12 cellular contexts compared by ENCODE assay signal in the genomic region with DNA sequence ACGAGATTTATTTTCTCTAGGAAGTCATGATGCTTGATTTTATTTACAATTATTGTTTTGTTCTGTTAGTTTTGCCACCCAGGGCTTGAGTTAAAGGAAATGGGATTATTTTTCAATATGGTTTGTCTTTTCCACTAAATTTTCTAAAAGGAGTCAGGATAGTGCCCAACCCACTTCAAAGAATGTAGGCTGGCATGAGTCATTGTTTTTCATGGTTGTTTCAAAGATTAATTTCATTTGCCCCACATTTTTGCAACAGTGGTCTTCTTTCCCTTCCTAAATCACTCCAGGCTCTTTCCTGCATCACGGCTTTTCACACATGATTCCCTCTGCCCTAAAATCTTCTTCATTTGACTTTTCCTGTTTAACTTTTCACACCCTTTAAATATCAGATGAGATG. TPM values are rescaled to one million over a fixed set of nuclear protein-coding genes. Genes with fewer than 3 reads are reported as not detected.
DNase-seq lines count a peak whose midpoint lies in the region; ATAC-seq and TF ChIP-seq lines count a peak whose summit lies in the region.
"Had no signal": no experiment of that assay in that cellular context is flagged by ENCODE, and none has a peak within 500 bp of the region (broad histone marks: within the 10 kb centered on the region; RNA-seq: fewer than 3 reads in every experiment).

No MANE protein-coding gene starts in this region.

- H3K23ac ChIP-seq in mesenchymal stem cell (ENCODE audit: low read length in 2 of 2), result no peak overlapping the region

- TF ChIP-seq CTCF in CD4-positive, alpha-beta T cell (IDR thresholded peaks at IDR 0.05), result no peak
- no peak for TF ChIP-seq CTCF in HCT116 (IDR thresholded peaks at IDR 0.05 in 2 of 3, conservative IDR thresholded peaks at IDR 0.05 in 1 of 3; ENCODE audit: borderline replicate concordance in 1 of 3, insufficient read depth in 1 of 3, low read depth in 2 of 3, low read length in 2 of 3)

- no TSS peak for BruUV-seq in HCT116 (replicated peaks; lab: Mats Ljungman, UMichigan)

- peak overlapping the region; percentile 78 for H3K27ac ChIP-seq in CD4-positive, alpha-beta T cell (ENCODE audit: low read depth, low read length)
- H3K27ac ChIP-seq in HCT116 (ENCODE audit: low read depth, low read length) (no peak overlapping the region), mesenchymal stem cell (ENCODE audit: low read length, poor library complexity, severe bottlenecking) (peak overlapping the region; percentile 72)
- H3K27ac ChIP-seq: VCaP had no signal

- no peak for TF ChIP-seq RAD21 in HCT116 (IDR thresholded peaks at IDR 0.05; ENCODE audit: low read depth)

- intact Hi-C loops in CD4-positive, alpha-beta T cell (cut with DNase I, micrococcal nuclease), result loop anchor here (2.0 to 5.0 kb wide), 4 partner anchors 20 to 83 kb away; partner anchors contain the start of gene CD84 (in 1 of the 2)
- intact Hi-C loops in HCT116 (cut with micrococcal nuclease) (no loop called here), sciatic nerve (cut with DNase I) (no loop called here)
- intact Hi-C loops in activated T-helper 1 cell treated with anti-CD3 and anti-CD28 coated beads, Interleukin-12 subunit alpha, Interleukin-12 subunit beta, Interleukin-2, Interleukin-4 antibody, amounts not matched to agents 30 ng/mL and 10 ng/mL and 1 ng/mL, durations not matched to agents 14 hours and 24 hours and 36 hours (cut with micrococcal nuclease), result loop anchor here (1.0 to 2.0 kb wide), 9 partner anchors 16 to 154 kb away; no protein-coding TSS in a partner anchor

- H3K9me3 ChIP-seq in CD4-positive, alpha-beta T cell (ENCODE audit: control insufficient read depth, low read length), result no peaks in the 10 kb centered on the region
- H3K9me3 ChIP-seq in HCT116 (ENCODE audit: control insufficient read depth in 1 of 2, insufficient read depth in 1 of 2, low read depth in 1 of 2, low read length in 2 of 2), result no peaks in the 10 kb centered on the region
- peaks cover 3% of the 10 kb centered on the region for H3K9me3 ChIP-seq in mesenchymal stem cell (ENCODE audit: control insufficient read depth, low read length)
- H3K9me3 ChIP-seq in MG63, result no peaks in the 10 kb centered on the region; the same call in 1 of the 2 replicates

- H3K27me3 ChIP-seq in CD4-positive, alpha-beta T cell (ENCODE audit: control insufficient read depth, insufficient read depth, low read length), result no peaks in the 10 kb centered on the region
- H3K27me3 ChIP-seq in HCT116 (ENCODE audit: insufficient read depth, low read length) (no peaks in the 10 kb centered on the region), mesenchymal stem cell (ENCODE audit: control insufficient read depth in 1 of 2, insufficient read depth in 1 of 2, low read length in 2 of 2) (no peaks in the 10 kb centered on the region), MG63 (no peaks in the 10 kb centered on the region)

- H4K20me1 ChIP-seq in HCT116 (ENCODE audit: insufficient read depth), result no peaks in the 10 kb centered on the region

- no peak overlapping the region for H2AK5ac ChIP-seq in mesenchymal stem cell (ENCODE audit: low read length, severe bottlenecking)

- TF ChIP-seq POLR2A in HCT116 (IDR thresholded peaks at IDR 0.05; ENCODE audit: borderline replicate concordance, extremely low read depth, insufficient read depth, insufficient read length), result no peak

- H3K4ac ChIP-seq in mesenchymal stem cell (ENCODE audit: low read depth in 1 of 2, low read length in 2 of 2), result no peak overlapping the region

- H3K27ac Mint-ChIP-seq in CD4-positive, alpha-beta T cell, result peak overlapping the region; percentile 99
- peak overlapping the region; percentile 90 for H3K27ac Mint-ChIP-seq in activated T-helper 1 cell treated with anti-CD3 and anti-CD28 coated beads, Interleukin-12 subunit alpha, Interleukin-12 subunit beta, Interleukin-2, Interleukin-4 antibody, amounts not matched to agents 30 ng/mL and 10 ng/mL and 1 ng/mL, durations not matched to agents 14 hours and 24 hours and 36 hours
- H3K27ac Mint-ChIP-seq: progenitor cell of endocrine pancreas had no signal

- no peak for ATAC-seq in CD4-positive, alpha-beta T cell (ENCODE audit: poor library complexity)
- peak; percentile 54; the same call in 1 of the 2 replicates for ATAC-seq in HCT116
- no peak for ATAC-seq in HG02938 (IDR thresholded peaks at IDR 0.05; ENCODE audit: unreplicated experiment)
- no peak for ATAC-seq in sciatic nerve

- H3K18ac ChIP-seq in mesenchymal stem cell (ENCODE audit: low read depth in 1 of 2, low read length in 2 of 2), result no peak overlapping the region

- no peak overlapping the region for H3K14ac ChIP-seq in mesenchymal stem cell (ENCODE audit: low read length in 2 of 2)

- no peak overlapping the region for H3K9ac ChIP-seq in HCT116 (ENCODE audit: low read length)
- H3K9ac ChIP-seq in mesenchymal stem cell (ENCODE audit: low read length), result no peak overlapping the region

- H4K8ac ChIP-seq in mesenchymal stem cell (ENCODE audit: low read length), result no peak overlapping the region

- RAD21 ChIA-PET in HCT116 (lab: Charles Lee; ENCODE audit: low non-redundant PET in 1 of 2, low total read pairs in 2 of 2, uncharacterized antibody in 2 of 2, unreplicated experiment in 2 of 2), result no interaction called here

- H2AFZ ChIP-seq in HCT116 (ENCODE audit: low read depth, low read length, poor library complexity, severe bottlenecking) (peak overlapping the region; percentile 91), mesenchymal stem cell (ENCODE audit: low read depth, low read length) (no peak overlapping the region)

- no peak for DNase-seq in CD4-positive, alpha-beta T cell
- DNase-seq in HCT116 (ENCODE audit: low read depth, low spot score) (no peak), mesenchymal stem cell (no peak), MG63 (no peak), OCI-M2 (lab: John Stamatoyannopoulos, UW; ENCODE audit: unreplicated experiment) (no peak), sciatic nerve (ENCODE audit: low spot score) (no peak)
- DNase-seq in activated T-helper 1 cell treated with anti-CD3 and anti-CD28 coated beads, Interleukin-12 subunit alpha, Interleukin-12 subunit beta, Interleukin-2, Interleukin-4 antibody, amounts not matched to agents 30 ng/mL and 10 ng/mL and 1 ng/mL, durations not matched to agents 14 hours and 24 hours and 36 hours (ENCODE audit: low spot score), result no peak
- DNase-seq: Caco-2, NCI-H187 treated with DMSO at 0.1 percent for 48 hours had no signal

- H3K4me2 ChIP-seq in HCT116 (ENCODE audit: low read length), result peak overlapping the region; percentile 58
- H3K4me2 ChIP-seq in mesenchymal stem cell (ENCODE audit: low read length, poor library complexity, severe bottlenecking), result no peak overlapping the region

- H3K4me3 ChIP-seq in HCT116 (replicated peaks in 1 of 2; ENCODE audit: low read depth in 1 of 2, low read length in 2 of 2) (no peak overlapping the region), mesenchymal stem cell (ENCODE audit: insufficient read depth in 1 of 2, low read depth in 1 of 2, low read length in 2 of 2) (no peak overlapping the region), MG63 (no peak overlapping the region)

- H3K27me3 Mint-ChIP-seq in CD4-positive, alpha-beta T cell, result no peaks in the 10 kb centered on the region
- H3K27me3 Mint-ChIP-seq in activated T-helper 1 cell treated with anti-CD3 and anti-CD28 coated beads, Interleukin-12 subunit alpha, Interleukin-12 subunit beta, Interleukin-2, Interleukin-4 antibody, amounts not matched to agents 30 ng/mL and 10 ng/mL and 1 ng/mL, durations not matched to agents 14 hours and 24 hours and 36 hours (ENCODE audit: insufficient read depth), result no peaks in the 10 kb centered on the region
- H3K27me3 Mint-ChIP-seq: progenitor cell of endocrine pancreas had no signal

- H2BK5ac ChIP-seq in mesenchymal stem cell (ENCODE audit: low read depth, low read length, poor library complexity, severe bottlenecking), result no peak overlapping the region

- H2BK120ac ChIP-seq in mesenchymal stem cell (ENCODE audit: low read depth, low read length), result no peak overlapping the region

- peak overlapping the region; percentile 96 for H3K4me3 Mint-ChIP-seq in CD4-positive, alpha-beta T cell
- peak overlapping the region; percentile 92 for H3K4me3 Mint-ChIP-seq in activated T-helper 1 cell treated with anti-CD3 and anti-CD28 coated beads, Interleukin-12 subunit alpha, Interleukin-12 subunit beta, Interleukin-2, Interleukin-4 antibody, amounts not matched to agents 30 ng/mL and 10 ng/mL and 1 ng/mL, durations not matched to agents 14 hours and 24 hours and 36 hours

- no peak overlapping the region for H2BK12ac ChIP-seq in mesenchymal stem cell (ENCODE audit: low read length in 2 of 2)

- H3K79me2 ChIP-seq in HCT116 (ENCODE audit: insufficient read depth, low read length), result no peaks in the 10 kb centered on the region

- no peaks in the 10 kb centered on the region for H3K36me3 ChIP-seq in HCT116 (ENCODE audit: control insufficient read depth in 1 of 2, insufficient read depth in 2 of 2, low read length in 2 of 2)
- H3K36me3 ChIP-seq in mesenchymal stem cell (ENCODE audit: control insufficient read depth in 1 of 2, insufficient read depth in 2 of 2, low read depth in 1 of 2, low read length in 2 of 2), result no peaks in the 10 kb centered on the region
- H3K36me3 ChIP-seq in MG63, result no peaks in the 10 kb centered on the region

- H3K4me1 ChIP-seq in HCT116 (ENCODE audit: control insufficient read depth in 1 of 2, insufficient read depth in 2 of 2, low read length in 2 of 2) (peaks cover 13 to 20% of the 10 kb centered on the region in 2 experiments; a peak in 3 of 4 replicates), mesenchymal stem cell (ENCODE audit: control insufficient read depth, insufficient read depth, low read depth, low read length) (peaks cover 1% of the 10 kb centered on the region)
- H3K4me1 ChIP-seq: Caco-2 had no signal

- POLR2A ChIA-PET in CD4-positive, alpha-beta T cell (lab: Charles Lee), result interaction anchor here (0.7 to 1.1 kb wide), 5 partner anchors 9 to 177 kb away, joined by 3 to 6 read pairs (median 3); partner anchors contain the start of genes COPA and NCSTN
- POLR2A ChIA-PET in HCT116 (lab: Charles Lee), result no interaction called here

- WGBS in mesenchymal stem cell, result 93% methylated on average over 1 of the region's 2 CpGs

- no peak overlapping the region for H4K91ac ChIP-seq in mesenchymal stem cell (ENCODE audit: low read length)

- H3K9me3 Mint-ChIP-seq in CD4-positive, alpha-beta T cell, result peaks cover 3% of the 10 kb centered on the region
- peaks cover 20% of the 10 kb centered on the region for H3K9me3 Mint-ChIP-seq in activated T-helper 1 cell treated with anti-CD3 and anti-CD28 coated beads, Interleukin-12 subunit alpha, Interleukin-12 subunit beta, Interleukin-2, Interleukin-4 antibody, amounts not matched to agents 30 ng/mL and 10 ng/mL and 1 ng/mL, durations not matched to agents 14 hours and 24 hours and 36 hours

- no peaks in the 10 kb centered on the region for H3K79me1 ChIP-seq in mesenchymal stem cell (replicated peaks; ENCODE audit: low read length, poor library complexity, severe bottlenecking)

- CTCF ChIA-PET in CD4-positive, alpha-beta T cell (lab: Charles Lee), result interaction anchor here (1.7 kb wide), 1 partner anchor 20 kb away, joined by 4 read pairs; no protein-coding TSS in a partner anchor
- CTCF ChIA-PET in HCT116 (lab: Charles Lee), result no interaction called here

- no peaks in the 10 kb centered on the region for H3K9me2 ChIP-seq in HCT116 (ENCODE audit: insufficient read depth)

- H2BK15ac ChIP-seq in mesenchymal stem cell (ENCODE audit: low read depth, poor library complexity, severe bottlenecking), result no peak overlapping the region

- peaks cover 97% of the 10 kb centered on the region for H3K4me1 Mint-ChIP-seq in CD4-positive, alpha-beta T cell (ENCODE audit: low read depth)
- H3K4me1 Mint-ChIP-seq in activated T-helper 1 cell treated with anti-CD3 and anti-CD28 coated beads, Interleukin-12 subunit alpha, Interleukin-12 subunit beta, Interleukin-2, Interleukin-4 antibody, amounts not matched to agents 30 ng/mL and 10 ng/mL and 1 ng/mL, durations not matched to agents 14 hours and 24 hours and 36 hours (ENCODE audit: low read depth), result peaks cover 86% of the 10 kb centered on the region

- peaks cover 44% of the 10 kb centered on the region for H3K36me3 Mint-ChIP-seq in CD4-positive, alpha-beta T cell (ENCODE audit: low read depth)
- H3K36me3 Mint-ChIP-seq in activated T-helper 1 cell treated with anti-CD3 and anti-CD28 coated beads, Interleukin-12 subunit alpha, Interleukin-12 subunit beta, Interleukin-2, Interleukin-4 antibody, amounts not matched to agents 30 ng/mL and 10 ng/mL and 1 ng/mL, durations not matched to agents 14 hours and 24 hours and 36 hours (ENCODE audit: low read depth), result peaks cover 37% of the 10 kb centered on the region

RNA-seq across cellular contexts. Expression of gene SLAMF6, which starts 2.5 kb away (rescaled TPM):
- 1 to 10 TPM; 6.3 to 7.3 TPM for total RNA-seq in CD4-positive, alpha-beta T cell
- total RNA-seq in HCT116 (2021; ENCODE audit: unreplicated experiment) (not detected), sciatic nerve (0.85 TPM)
- not detected in 2 replicates for polyA plus RNA-seq in HCT116 (2012)
- 46.8 and 50.1 TPM in 2 replicates for total RNA-seq in activated T-helper 1 cell treated with anti-CD3 and anti-CD28 coated beads, Interleukin-12 subunit alpha, Interleukin-12 subunit beta, Interleukin-2, Interleukin-4 antibody, amounts not matched to agents 30 ng/mL and 10 ng/mL and 1 ng/mL, durations not matched to agents 14 hours and 24 hours and 36 hours
- polyA plus RNA-seq in mesenchymal stem cell (2013, experiment 1 of 2), result not detected
- polyA plus RNA-seq in mesenchymal stem cell (2013, experiment 2 of 2), result not detected
- not detected in 2 replicates for total RNA-seq in MG63 (2014; rRNA removed; shearing (Covaris generic); ENCODE audit: low replicate concordance)
- total RNA-seq: Caco-2, progenitor cell of endocrine pancreas had no signal

RNA-seq across cellular contexts. Expression of gene CD84, which starts 58.7 kb away (rescaled TPM):
- total RNA-seq in CD4-positive, alpha-beta T cell, result 10 to 100 TPM; 32.7 to 36.9 TPM
- 0.02 TPM for total RNA-seq in HCT116 (2021; ENCODE audit: unreplicated experiment)
- not detected in 2 replicates for polyA plus RNA-seq in HCT116 (2012)
- 16.3 and 17.2 TPM in 2 replicates for total RNA-seq in activated T-helper 1 cell treated with anti-CD3 and anti-CD28 coated beads, Interleukin-12 subunit alpha, Interleukin-12 subunit beta, Interleukin-2, Interleukin-4 antibody, amounts not matched to agents 30 ng/mL and 10 ng/mL and 1 ng/mL, durations not matched to agents 14 hours and 24 hours and 36 hours
- polyA plus RNA-seq in mesenchymal stem cell (2013, experiment 1 of 2), result not detected
- not detected for polyA plus RNA-seq in mesenchymal stem cell (2013, experiment 2 of 2)
- total RNA-seq in MG63 (2014; rRNA removed; shearing (Covaris generic); ENCODE audit: low replicate concordance), result not detected in 2 replicates
- total RNA-seq in sciatic nerve, result 13.5 TPM
- total RNA-seq: Caco-2, progenitor cell of endocrine pancreas had no signal

Comparison
In these comparisons a context has a peak if more than half of its experiments do, and no peak if none do; other contexts are left out.
1. RNA of gene CD84, which starts 58.7 kb away (total RNA-seq): 32.7 to 36.9 TPM in CD4-positive, alpha-beta T cell, 16.3 to 17.2 TPM in activated T-helper 1 cell treated with anti-CD3 and anti-CD28 coated beads, Interleukin-12 subunit alpha, Interleukin-12 subunit beta, Interleukin-2, Interleukin-4 antibody, amounts not matched to agents 30 ng/mL and 10 ng/mL and 1 ng/mL, durations not matched to agents 14 hours and 24 hours and 36 hours and 13.5 TPM in sciatic nerve (single experiment); 0.02 TPM in HCT116 (single experiment) and not detected in MG63; every median in the first group is over 10 times any median in the second.
2. intact Hi-C loops: an anchor here in CD4-positive, alpha-beta T cell (2.0 to 5.0 kb wide) and activated T-helper 1 cell treated with anti-CD3 and anti-CD28 coated beads, Interleukin-12 subunit alpha, Interleukin-12 subunit beta, Interleukin-2, Interleukin-4 antibody, amounts not matched to agents 30 ng/mL and 10 ng/mL and 1 ng/mL, durations not matched to agents 14 hours and 24 hours and 36 hours (1.0 to 2.0 kb wide); none called in HCT116 and sciatic nerve.